ENCODE assay signal across 30 cellular contexts in the genomic region with DNA sequence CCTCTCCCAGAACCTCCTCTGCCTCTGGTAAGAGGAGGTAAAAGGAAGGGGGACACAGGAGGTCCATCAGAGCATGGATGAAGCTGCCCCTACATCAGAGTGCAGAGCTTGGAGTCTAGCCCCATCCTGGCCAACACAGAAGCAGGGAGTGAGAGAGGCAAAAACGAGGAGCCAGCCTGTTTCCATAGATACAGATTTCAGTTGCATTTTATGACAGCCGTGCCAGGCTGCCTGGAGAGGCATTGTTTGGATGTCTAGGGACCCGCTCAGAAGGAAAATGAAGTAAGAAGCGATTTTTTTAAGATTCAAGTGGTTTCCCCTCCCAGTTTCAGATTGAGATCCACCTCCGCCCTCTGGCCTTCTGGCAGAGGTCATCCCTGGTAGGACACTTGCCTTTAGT. TPM values are rescaled to one million over a fixed set of nuclear protein-coding genes. Genes with fewer than 3 reads are reported as not detected.
"Had no signal": no experiment of that assay in that cellular context is flagged by ENCODE, and none has a peak within 500 bp of the region (broad histone marks: within the 10 kb centered on the region; RNA-seq: fewer than 3 reads in every experiment).

No MANE protein-coding gene starts in this region.

- FAIRE-seq: kidney, pancreas, TTC549 had no signal

- H3K9me3 ChIP-seq: body of pancreas, heart left ventricle, left lung, neutrophil, pancreas, psoas muscle, vagina had no signal

- DNase-seq: activated CD4-positive, alpha-beta T cell treated with anti-CD3 and anti-CD28 coated beads, Interleukin-2, amount 10 ng/mL, durations not matched to agents 7 days and 5 days; activated CD4-positive, CD25-positive, alpha-beta regulatory T cell treated with anti-CD3 and anti-CD28 coated beads, Interleukin-2, amount 50 U/mL, for 72 hours; activated CD8-positive, alpha-beta memory T cell treated with anti-CD3 and anti-CD28 coated beads, Interleukin-2, amount 10 ng/mL, durations not matched to agents 7 days and 5 days; activated CD8-positive, alpha-beta T cell treated with anti-CD3 and anti-CD28 coated beads for 36 hours; activated effector memory CD4-positive, alpha-beta T cell treated with anti-CD3 and anti-CD28 coated beads, Interleukin-2, amount 50 U/mL, for 16 hours; activated naive CD4-positive, alpha-beta T cell treated with anti-CD3 and anti-CD28 coated beads, Interleukin-2, amount 10 ng/mL, durations not matched to agents 7 days and 5 days; activated T-cell treated with anti-CD3 and anti-CD28 coated beads for 4 hours; body of pancreas; heart left ventricle; kidney; left lung; naive thymus-derived CD8-positive, alpha-beta T cell; pancreas; psoas muscle; right cardiac atrium; stimulated activated CD4-positive, alpha-beta T cell treated with anti-CD3 and anti-CD28 coated beads, Interleukin-12 subunit alpha, Interleukin-12 subunit beta, amount 100 ng/mL, for 4 hours; stimulated activated CD4-positive, alpha-beta T cell treated with anti-CD3 and anti-CD28 coated beads, Interleukin-4, amount 100 ng/mL, for 4 hours; trophoblast cell; WERI-Rb-1 had no signal

- H3K9me3 Mint-ChIP-seq: activated CD4-positive, alpha-beta T cell treated with anti-CD3 and anti-CD28 coated beads, Interleukin-2, amount 10 ng/mL, durations not matched to agents 7 days and 5 days; activated CD8-positive, alpha-beta T cell treated with anti-CD3 and anti-CD28 coated beads for 36 hours; activated naive CD4-positive, alpha-beta T cell treated with anti-CD3 and anti-CD28 coated beads, Interleukin-2, amount 10 ng/mL, durations not matched to agents 7 days and 5 days; mesothelial cell of epicardium; naive thymus-derived CD8-positive, alpha-beta T cell; stimulated activated naive CD8-positive, alpha-beta T cell treated with anti-CD3 and anti-CD28 coated beads, Interleukin-15, Interleukin-2, amounts not matched to agents 100 ng/mL and 50 ng/mL, for 24 hours had no signal

- H3K4me3 Mint-ChIP-seq: activated CD4-positive, alpha-beta T cell treated with anti-CD3 and anti-CD28 coated beads, Interleukin-2, amount 10 ng/mL, durations not matched to agents 7 days and 5 days; activated CD8-positive, alpha-beta memory T cell treated with anti-CD3 and anti-CD28 coated beads, Interleukin-2, amount 10 ng/mL, durations not matched to agents 7 days and 5 days; activated CD8-positive, alpha-beta T cell treated with anti-CD3 and anti-CD28 coated beads for 36 hours; activated naive CD4-positive, alpha-beta T cell treated with anti-CD3 and anti-CD28 coated beads, Interleukin-2, amount 10 ng/mL, durations not matched to agents 7 days and 5 days; mesothelial cell of epicardium; naive thymus-derived CD8-positive, alpha-beta T cell; stimulated activated naive CD8-positive, alpha-beta T cell treated with anti-CD3 and anti-CD28 coated beads, Interleukin-15, Interleukin-2, amounts not matched to agents 100 ng/mL and 50 ng/mL, for 24 hours had no signal

- H3K4me3 ChIP-seq: body of pancreas, heart left ventricle, left lung, lung, pancreas, psoas muscle, vagina had no signal

- H3K27ac Mint-ChIP-seq: activated CD4-positive, alpha-beta T cell treated with anti-CD3 and anti-CD28 coated beads, Interleukin-2, amount 10 ng/mL, durations not matched to agents 7 days and 5 days; activated CD8-positive, alpha-beta memory T cell treated with anti-CD3 and anti-CD28 coated beads, Interleukin-2, amount 10 ng/mL, durations not matched to agents 7 days and 5 days; activated CD8-positive, alpha-beta T cell treated with anti-CD3 and anti-CD28 coated beads for 36 hours; activated naive CD4-positive, alpha-beta T cell treated with anti-CD3 and anti-CD28 coated beads, Interleukin-2, amount 10 ng/mL, durations not matched to agents 7 days and 5 days; mesothelial cell of epicardium; naive thymus-derived CD8-positive, alpha-beta T cell; stimulated activated naive CD8-positive, alpha-beta T cell treated with anti-CD3 and anti-CD28 coated beads, Interleukin-15, Interleukin-2, amounts not matched to agents 100 ng/mL and 50 ng/mL, for 24 hours had no signal

- H3K27ac ChIP-seq: body of pancreas, heart left ventricle, left lung, neutrophil, pancreas, psoas muscle, vagina, WERI-Rb-1 had no signal

- H3K4me1 Mint-ChIP-seq: activated CD4-positive, alpha-beta T cell treated with anti-CD3 and anti-CD28 coated beads, Interleukin-2, amount 10 ng/mL, durations not matched to agents 7 days and 5 days; activated CD8-positive, alpha-beta memory T cell treated with anti-CD3 and anti-CD28 coated beads, Interleukin-2, amount 10 ng/mL, durations not matched to agents 7 days and 5 days; activated naive CD4-positive, alpha-beta T cell treated with anti-CD3 and anti-CD28 coated beads, Interleukin-2, amount 10 ng/mL, durations not matched to agents 7 days and 5 days had no signal

- ATAC-seq: activated CD8-positive, alpha-beta memory T cell treated with anti-CD3 and anti-CD28 coated beads, Interleukin-2, amount 10 ng/mL, durations not matched to agents 7 days and 5 days; activated CD8-positive, alpha-beta T cell treated with anti-CD3 and anti-CD28 coated beads for 36 hours; body of pancreas; psoas muscle had no signal

- H3K4me1 ChIP-seq: body of pancreas, left lung, pancreas, psoas muscle, vagina had no signal

- H3K27me3 ChIP-seq: body of pancreas, left lung, pancreas, vagina had no signal

- H3K36me3 Mint-ChIP-seq: activated CD8-positive, alpha-beta memory T cell treated with anti-CD3 and anti-CD28 coated beads, Interleukin-2, amount 10 ng/mL, durations not matched to agents 7 days and 5 days; activated naive CD4-positive, alpha-beta T cell treated with anti-CD3 and anti-CD28 coated beads, Interleukin-2, amount 10 ng/mL, durations not matched to agents 7 days and 5 days; mesothelial cell of epicardium; naive thymus-derived CD8-positive, alpha-beta T cell had no signal

- H3K27me3 Mint-ChIP-seq: activated CD4-positive, alpha-beta T cell treated with anti-CD3 and anti-CD28 coated beads, Interleukin-2, amount 10 ng/mL, durations not matched to agents 7 days and 5 days had no signal

- H3K36me3 ChIP-seq: heart left ventricle, left lung, neutrophil, pancreas, vagina, WERI-Rb-1 had no signal

RNA-seq across cellular contexts. Expression of a gene that starts 11.5 kb away (rescaled TPM):
- total RNA-seq: activated CD4-positive, alpha-beta T cell treated with anti-CD3 and anti-CD28 coated beads, Interleukin-2, amount 10 ng/mL, durations not matched to agents 7 days and 5 days; activated CD8-positive, alpha-beta memory T cell treated with anti-CD3 and anti-CD28 coated beads, Interleukin-2, amount 10 ng/mL, durations not matched to agents 7 days and 5 days; activated CD8-positive, alpha-beta T cell treated with anti-CD3 and anti-CD28 coated beads for 36 hours; body of pancreas; cardiac septum; chondrocyte; epithelial cell of proximal tubule; fibroblast of villous mesenchyme; heart left ventricle; left lung; lung; mesothelial cell of epicardium; naive thymus-derived CD8-positive, alpha-beta T cell; pancreas; psoas muscle; right cardiac atrium; temporal lobe; vagina had no signal
- polyA plus RNA-seq: heart left ventricle; lung; naive thymus-derived CD8-positive, alpha-beta T cell; pancreas; psoas muscle; right cardiac atrium had no signal
